In the genomic region with DNA sequence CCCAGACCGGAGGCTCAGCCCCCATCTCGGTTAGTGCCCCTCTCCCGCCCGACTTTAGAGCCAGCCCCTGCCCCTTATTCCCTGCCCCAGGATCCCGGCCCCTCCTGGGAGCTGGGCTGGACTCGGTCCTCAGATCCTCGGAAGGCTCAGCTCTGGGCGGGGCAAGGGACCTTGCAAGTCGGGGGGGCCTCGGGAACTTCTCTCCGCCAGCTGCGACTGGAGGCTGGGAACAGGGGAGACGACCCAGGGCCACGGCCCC, we compare ENCODE assay signal across 1 cellular context.
TF ChIP-seq lines count a peak whose summit lies in the region.

No MANE protein-coding gene starts in this region.

TF ChIP-seq in HCT116, 20 proteins besides CTCF, POLR2A, EP300 and RAD21 (continued from another document):
- no peak for TF ChIP-seq SRF (IDR thresholded peaks at IDR 0.05; ENCODE audit: low read depth)
- TF ChIP-seq, protein P1, sequence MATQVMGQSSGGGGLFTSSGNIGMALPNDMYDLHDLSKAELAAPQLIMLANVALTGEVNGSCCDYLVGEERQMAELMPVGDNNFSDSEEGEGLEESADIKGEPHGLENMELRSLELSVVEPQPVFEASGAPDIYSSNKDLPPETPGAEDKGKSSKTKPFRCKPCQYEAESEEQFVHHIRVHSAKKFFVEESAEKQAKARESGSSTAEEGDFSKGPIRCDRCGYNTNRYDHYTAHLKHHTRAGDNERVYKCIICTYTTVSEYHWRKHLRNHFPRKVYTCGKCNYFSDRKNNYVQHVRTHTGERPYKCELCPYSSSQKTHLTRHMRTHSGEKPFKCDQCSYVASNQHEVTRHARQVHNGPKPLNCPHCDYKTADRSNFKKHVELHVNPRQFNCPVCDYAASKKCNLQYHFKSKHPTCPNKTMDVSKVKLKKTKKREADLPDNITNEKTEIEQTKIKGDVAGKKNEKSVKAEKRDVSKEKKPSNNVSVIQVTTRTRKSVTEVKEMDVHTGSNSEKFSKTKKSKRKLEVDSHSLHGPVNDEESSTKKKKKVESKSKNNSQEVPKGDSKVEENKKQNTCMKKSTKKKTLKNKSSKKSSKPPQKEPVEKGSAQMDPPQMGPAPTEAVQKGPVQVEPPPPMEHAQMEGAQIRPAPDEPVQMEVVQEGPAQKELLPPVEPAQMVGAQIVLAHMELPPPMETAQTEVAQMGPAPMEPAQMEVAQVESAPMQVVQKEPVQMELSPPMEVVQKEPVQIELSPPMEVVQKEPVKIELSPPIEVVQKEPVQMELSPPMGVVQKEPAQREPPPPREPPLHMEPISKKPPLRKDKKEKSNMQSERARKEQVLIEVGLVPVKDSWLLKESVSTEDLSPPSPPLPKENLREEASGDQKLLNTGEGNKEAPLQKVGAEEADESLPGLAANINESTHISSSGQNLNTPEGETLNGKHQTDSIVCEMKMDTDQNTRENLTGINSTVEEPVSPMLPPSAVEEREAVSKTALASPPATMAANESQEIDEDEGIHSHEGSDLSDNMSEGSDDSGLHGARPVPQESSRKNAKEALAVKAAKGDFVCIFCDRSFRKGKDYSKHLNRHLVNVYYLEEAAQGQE (IDR thresholded peaks at IDR 0.05; ENCODE audit: low read depth), result no peak
- no peak for TF ChIP-seq EZH2 (IDR thresholded peaks at IDR 0.05)
TF ChIP-seq in HCT116: peak in this region for 0.
